In genomic region chr11:69002101-69002742, GRCh38 we compare ENCODE assay signal across 16 cellular contexts. TPM values are rescaled to one million over a fixed set of nuclear protein-coding genes. Genes with fewer than 3 reads are reported as not detected.
DNase-seq lines count a peak whose midpoint lies in the region; ATAC-seq, FAIRE-seq and TF ChIP-seq lines count a peak whose summit lies in the region.
"Had no signal": no experiment of that assay in that cellular context is flagged by ENCODE, and none has a peak within 500 bp of the region (broad histone marks: within the 10 kb centered on the region; RNA-seq: fewer than 3 reads in every experiment).

No MANE protein-coding gene starts in this region.

- 70 to 79% methylated on average over 10 of the region's 10 CpGs for WGBS in sigmoid colon, 2 donors

- FAIRE-seq in frontal cortex (lab: Jason Lieb, UNC) = no peak
- FAIRE-seq: D721Med had no signal

- peaks cover 41% of the 10 kb centered on the region for H3K4me1 ChIP-seq in adipocyte (ENCODE audit: control insufficient read depth, insufficient read depth, low read length)
- H3K4me1 ChIP-seq in sigmoid colon = peaks cover 0 to 98% (median 95%) of the 10 kb centered on the region in 4 donors
- no peaks in the 10 kb centered on the region for H3K4me1 ChIP-seq in effector memory CD4-positive, alpha-beta T cell (ENCODE audit: control insufficient read depth, insufficient read depth, low read length, poor library complexity, severe bottlenecking)

- ATAC-seq in left lobe of liver (no peak), HG02870 (IDR thresholded peaks at IDR 0.05; ENCODE audit: unreplicated experiment) (no peak)
- ATAC-seq: PC-3 had no signal

- no peak for TF ChIP-seq POLR2A in sigmoid colon (IDR thresholded peaks at IDR 0.05)

- H3K36me3 ChIP-seq in adipocyte (ENCODE audit: control insufficient read depth, insufficient read depth, low read length, severe bottlenecking) (peaks cover 19% of the 10 kb centered on the region), sigmoid colon (peaks cover 21 to 39% (median 29%) of the 10 kb centered on the region in 4 donors)
- H3K36me3 ChIP-seq in effector memory CD4-positive, alpha-beta T cell (ENCODE audit: control insufficient read depth, insufficient read depth, low read length) = no peaks in the 10 kb centered on the region

- no peak for TF ChIP-seq EP300 in sigmoid colon (IDR thresholded peaks at IDR 0.05)

- peak; percentile 14 for DNase-seq in D341Med (ENCODE audit: low spot score)
- no peak for DNase-seq in adipocyte (ENCODE audit: low read depth)
- DNase-seq in left lobe of liver (ENCODE audit: low spot score) = peak; percentile 39
- peak; percentile 80 for DNase-seq in sigmoid colon
- DNase-seq in effector memory CD4-positive, alpha-beta T cell = no peak
- DNase-seq in frontal cortex (ENCODE audit: low spot score in 2 of 2) = no peak
- DNase-seq in stimulated activated CD4-positive, alpha-beta T cell treated with anti-CD3 and anti-CD28 coated beads, Interleukin-2, amount 100 ng/mL, for 48 hours = no peak
- DNase-seq: activated CD4-positive, alpha-beta memory T cell treated with anti-CD3 and anti-CD28 coated beads for 36 hours; dermis blood vessel endothelial cell; mesendoderm; NCI-H187; NCI-H526 treated with DMSO at 0.1 percent for 48 hours; occipital lobe; PC-3 had no signal

- peak overlapping the region; percentile 1 for H3K9ac ChIP-seq in adipocyte (ENCODE audit: low read length)

- intact Hi-C loops in sigmoid colon (cut with DNase I) = loop anchor here (5.0 kb wide), 1 partner anchor 55 kb away; no protein-coding TSS in a partner anchor

- H3K27me3 ChIP-seq in adipocyte (replicated peaks; ENCODE audit: control insufficient read depth, insufficient read depth, low read length) (no peaks in the 10 kb centered on the region), sigmoid colon (no peaks in the 10 kb centered on the region)
- H3K27me3 ChIP-seq in effector memory CD4-positive, alpha-beta T cell (replicated peaks; ENCODE audit: control insufficient read depth, insufficient read depth, low read length, poor library complexity, severe bottlenecking) = no peaks in the 10 kb centered on the region

- H3K9me3 ChIP-seq in adipocyte (ENCODE audit: control insufficient read depth, low read length) = no peaks in the 10 kb centered on the region
- H3K9me3 ChIP-seq in sigmoid colon = no peaks in the 10 kb centered on the region
- H3K9me3 ChIP-seq in effector memory CD4-positive, alpha-beta T cell (ENCODE audit: control insufficient read depth, low read length) = no peaks in the 10 kb centered on the region

- H3K27ac ChIP-seq in sigmoid colon = peak overlapping the region; percentile 91 to 100 (median 98)
- H3K27ac ChIP-seq in effector memory CD4-positive, alpha-beta T cell (ENCODE audit: insufficient read depth, low read length, poor library complexity, severe bottlenecking) = no peak overlapping the region

- no peak for TF ChIP-seq CTCF in sigmoid colon (IDR thresholded peaks at IDR 0.05)

- H3K4me3 ChIP-seq in adipocyte (ENCODE audit: low read length) = no peak overlapping the region
- no peak overlapping the region for H3K4me3 ChIP-seq in sigmoid colon
- no peak overlapping the region for H3K4me3 ChIP-seq in effector memory CD4-positive, alpha-beta T cell (ENCODE audit: insufficient read depth, low read depth, low read length, poor library complexity, severe bottlenecking)

RNA-seq across cellular contexts. Expression of gene MRGPRF, which starts 10.8 kb away (rescaled TPM):
- 3.4 TPM for total RNA-seq in left lobe of liver
- 100 to 1,000 TPM; 118 to 263 (median 138) TPM for total RNA-seq in sigmoid colon
- polyA plus RNA-seq in sigmoid colon = 10 to 100 TPM in 1 of 3 donors, 1 to 10 TPM in 2; 1.8 to 18.7 (median 4.2) TPM
- 1.2 TPM for total RNA-seq in frontal cortex
- total RNA-seq: activated CD4-positive, alpha-beta memory T cell treated with anti-CD3 and anti-CD28 coated beads for 36 hours; PC-3 had no signal

RNA-seq across cellular contexts. Expression of gene MRGPRD, which starts 21.4 kb away (rescaled TPM):
- not detected for total RNA-seq in left lobe of liver
- 1 to 10 TPM in 3 of 4 donors, not detected in 1; 1.9 to 2.2 (median 2.1) TPM for total RNA-seq in sigmoid colon
- not detected for polyA plus RNA-seq in sigmoid colon
- total RNA-seq in frontal cortex = not detected
- total RNA-seq: activated CD4-positive, alpha-beta memory T cell treated with anti-CD3 and anti-CD28 coated beads for 36 hours; dermis blood vessel endothelial cell; occipital lobe; PC-3 had no signal

RNA-seq across cellular contexts. Expression of gene TPCN2, which starts 46.5 kb away (rescaled TPM):
- total RNA-seq in left lobe of liver (35.0 TPM), sigmoid colon (10 to 100 TPM; 17.5 to 43.5 (median 25.3) TPM), frontal cortex (6.1 TPM)
- 10 to 100 TPM in 1 of 3 donors, 1 to 10 TPM in 2; 1.6 to 14.4 (median 1.8) TPM for polyA plus RNA-seq in sigmoid colon

Comparison
In these comparisons a context has a peak if more than half of its experiments do, and no peak if none do; other contexts are left out.
1. DNase-seq: peak in D341Med (single experiment), left lobe of liver (single experiment) and sigmoid colon (single experiment); none in adipocyte (single experiment), effector memory CD4-positive, alpha-beta T cell (0 of 3), frontal cortex (0 of 2) and stimulated activated CD4-positive, alpha-beta T cell treated with anti-CD3 and anti-CD28 coated beads, Interleukin-2, amount 100 ng/mL, for 48 hours (0 of 2).
2. RNA of gene MRGPRF, which starts 10.8 kb away (total RNA-seq): 118 to 263 TPM in sigmoid colon; 3.4 TPM in left lobe of liver (single experiment) and 1.2 TPM in frontal cortex (single experiment); every median in the first group is over 10 times any median in the second.